In the genomic region with DNA sequence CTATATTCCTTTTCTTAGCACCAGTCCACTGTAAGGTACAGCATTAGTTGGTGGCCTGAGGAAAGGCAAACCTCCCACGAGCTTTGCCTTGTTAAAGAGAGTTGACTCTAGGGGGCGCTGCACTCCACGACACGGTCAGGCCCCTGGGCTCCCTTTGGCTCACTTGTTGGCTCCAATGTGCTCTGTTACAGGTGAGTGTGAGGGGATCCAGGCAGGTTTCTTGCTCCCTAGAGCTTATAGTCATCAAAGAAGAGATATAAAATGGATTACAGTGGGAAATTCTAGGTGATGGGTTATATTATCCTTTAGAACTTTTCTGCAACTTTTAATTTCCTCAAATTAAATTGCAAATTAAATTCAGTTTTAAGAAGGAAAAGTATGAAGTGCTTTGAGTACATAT, we compare ENCODE assay signal across 2 cellular contexts.
TF ChIP-seq lines count a peak whose summit lies in the region.

No MANE protein-coding gene starts in this region.

TF ChIP-seq in HEK293T, 16 proteins besides CTCF, POLR2A, EP300 and RAD21 (continued from another document):
- no peak for TF ChIP-seq PKNOX1 (IDR thresholded peaks at IDR 0.05)
- no peak for TF ChIP-seq TARDBP (IDR thresholded peaks at IDR 0.05)
- TF ChIP-seq LEF1 (IDR thresholded peaks at IDR 0.05; ENCODE audit: borderline replicate concordance), result no peak
- TF ChIP-seq FOXM1 (IDR thresholded peaks at IDR 0.05; ENCODE audit: borderline replicate concordance), result no peak
- TF ChIP-seq ARNT (IDR thresholded peaks at IDR 0.05), result no peak
- no peak for TF ChIP-seq SUZ12 (IDR thresholded peaks at IDR 0.05)

TF ChIP-seq in HepG2, 621 proteins besides CTCF, POLR2A, EP300 and RAD21:
- TF ChIP-seq HMGXB4 (CRISPR knock-in tag; IDR thresholded peaks at IDR 0.05; ENCODE audit: borderline replicate concordance in 1 of 2, low read depth in 1 of 2) (peak in 1 of 2 experiments; percentile 55; a peak in 2 of 4 replicates), ZSCAN31 (CRISPR knock-in tag; IDR thresholded peaks at IDR 0.05; ENCODE audit: low read depth) (no peak), MIXL1 (CRISPR knock-in tag; IDR thresholded peaks at IDR 0.05) (0 out of 2 replicates have a peak, but pooled peaks have one; percentile 30), TSC22D2 (CRISPR knock-in tag; IDR thresholded peaks at IDR 0.05; ENCODE audit: borderline replicate concordance) (no peak), XRCC5 (optimal IDR thresholded peaks at IDR 0.05; ENCODE audit: low read length) (peak; percentile 63), GATAD2A (CRISPR knock-in tag; IDR thresholded peaks at IDR 0.05) (0 out of 2 replicates have a peak, but pooled peaks have one; percentile 25), SMC3 (IDR thresholded peaks at IDR 0.05; ENCODE audit: low read length) (peak; percentile 87), FOSL2 (CRISPR knock-in tag; IDR thresholded peaks at IDR 0.05) (peak; percentile 27; the same call in 1 of the 2 replicates), IRF2 (CRISPR knock-in tag; IDR thresholded peaks at IDR 0.05) (0 out of 2 replicates have a peak, but pooled peaks have one; percentile 27), ZNF367 (CRISPR knock-in tag; IDR thresholded peaks at IDR 0.05; ENCODE audit: borderline replicate concordance) (no peak), MIER3 (CRISPR knock-in tag; IDR thresholded peaks at IDR 0.05; ENCODE audit: borderline replicate concordance) (0 out of 2 replicates have a peak, but pooled peaks have one; percentile 28), ZNF468 (CRISPR knock-in tag; IDR thresholded peaks at IDR 0.05) (no peak), THAP8 (CRISPR knock-in tag; IDR thresholded peaks at IDR 0.05; ENCODE audit: borderline replicate concordance) (no peak), NR2F6 (IDR thresholded peaks at IDR 0.05) (no peak), NR2F6 (CRISPR knock-in tag; IDR thresholded peaks at IDR 0.05) (no peak), KDM2A (CRISPR knock-in tag; IDR thresholded peaks at IDR 0.05; ENCODE audit: borderline replicate concordance, low read depth) (peak; percentile 44; the same call in 1 of the 2 replicates), STAG1 (CRISPR knock-in tag; IDR thresholded peaks at IDR 0.05) (peak; percentile 97), ZNF10 (CRISPR knock-in tag; IDR thresholded peaks at IDR 0.05; ENCODE audit: borderline replicate concordance, low read depth) (no peak), THAP11 (CRISPR knock-in tag; IDR thresholded peaks at IDR 0.05) (peak; percentile 39; the same call in 1 of the 2 replicates), KDM3A (CRISPR knock-in tag; IDR thresholded peaks at IDR 0.05; ENCODE audit: low read depth) (no peak), SAP130 (CRISPR knock-in tag; IDR thresholded peaks at IDR 0.05; ENCODE audit: low read depth) (peak; percentile 16; the same call in 1 of the 2 replicates)
- TF ChIP-seq, protein P1, sequence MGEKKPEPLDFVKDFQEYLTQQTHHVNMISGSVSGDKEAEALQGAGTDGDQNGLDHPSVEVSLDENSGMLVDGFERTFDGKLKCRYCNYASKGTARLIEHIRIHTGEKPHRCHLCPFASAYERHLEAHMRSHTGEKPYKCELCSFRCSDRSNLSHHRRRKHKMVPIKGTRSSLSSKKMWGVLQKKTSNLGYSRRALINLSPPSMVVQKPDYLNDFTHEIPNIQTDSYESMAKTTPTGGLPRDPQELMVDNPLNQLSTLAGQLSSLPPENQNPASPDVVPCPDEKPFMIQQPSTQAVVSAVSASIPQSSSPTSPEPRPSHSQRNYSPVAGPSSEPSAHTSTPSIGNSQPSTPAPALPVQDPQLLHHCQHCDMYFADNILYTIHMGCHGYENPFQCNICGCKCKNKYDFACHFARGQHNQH (CRISPR knock-in tag; IDR thresholded peaks at IDR 0.05), result peak; percentile 32; the same call in 1 of the 2 replicates
- TF ChIP-seq, protein P2, sequence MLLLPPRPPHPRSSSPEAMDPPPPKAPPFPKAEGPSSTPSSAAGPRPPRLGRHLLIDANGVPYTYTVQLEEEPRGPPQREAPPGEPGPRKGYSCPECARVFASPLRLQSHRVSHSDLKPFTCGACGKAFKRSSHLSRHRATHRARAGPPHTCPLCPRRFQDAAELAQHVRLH (CRISPR knock-in tag; IDR thresholded peaks at IDR 0.05; ENCODE audit: borderline replicate concordance, low read depth), result peak; percentile 25; the same call in 1 of the 2 replicates
